1 cellular context compared by ENCODE assay signal in genomic region chr1:204493882-204494280, GRCh38.
TF ChIP-seq lines count a peak whose summit lies in the region.

No MANE protein-coding gene starts in this region.

TF ChIP-seq in IMR-90, 13 proteins besides CTCF, POLR2A, EP300 and RAD21 (continued from another document):
- TF ChIP-seq USF2 (IDR thresholded peaks at IDR 0.05; ENCODE audit: low read depth, low read length), result no peak
TF ChIP-seq in IMR-90: peak in this region for 0.
